Comparison of ENCODE assay signal across 9 cellular contexts in the genomic region with DNA sequence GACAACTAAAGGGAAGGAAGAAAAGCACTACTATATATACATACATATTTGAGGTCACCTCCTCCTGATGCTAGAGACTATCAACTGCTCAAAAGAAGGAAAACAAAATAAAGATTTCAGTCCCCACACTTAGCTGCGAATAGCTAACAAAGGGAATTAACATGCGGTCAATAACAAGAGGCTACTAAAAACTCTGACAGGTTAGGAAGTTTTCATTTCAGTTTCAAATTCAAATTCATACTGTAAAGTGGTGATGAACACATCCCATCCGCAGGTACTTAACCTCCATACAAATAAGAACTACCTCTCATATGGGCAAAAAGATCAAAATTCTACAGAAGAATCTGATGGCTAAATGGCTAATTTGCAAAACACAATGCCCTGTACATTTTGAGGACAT.
A peak's percentile ranks its signal among the peaks of the same experiment; 100 is the strongest.
DNase-seq lines count a peak whose midpoint lies in the region; ATAC-seq, FAIRE-seq and TF ChIP-seq lines count a peak whose summit lies in the region.
"Had no signal": no experiment of that assay in that cellular context is flagged by ENCODE, and none has a peak within 500 bp of the region (broad histone marks: within the 10 kb centered on the region; RNA-seq: fewer than 3 reads in every experiment).

No MANE protein-coding gene starts in this region.

- no peak for FAIRE-seq in H54 (lab: Jason Lieb, UNC)
- FAIRE-seq: TTC549 had no signal

- H3K9me3 ChIP-seq in neuron (ENCODE audit: low read length), result no peaks in the 10 kb centered on the region

- H3K4me3 ChIP-seq in GM06990 (replicated peaks; ENCODE audit: low read depth, low read length) (peak overlapping the region; percentile 93), neuron (ENCODE audit: low read length) (peak overlapping the region; percentile 75)

- H3K27ac Mint-ChIP-seq in effector memory CD8-positive, alpha-beta T cell, result peak overlapping the region; percentile 94 to 98

- peak overlapping the region; percentile 94 to 98 for H3K4me3 Mint-ChIP-seq in effector memory CD8-positive, alpha-beta T cell

- DNase-seq in GM06990 (ENCODE audit: extremely low read depth, insufficient read length) (no peak), OCI-M1 (lab: John Stamatoyannopoulos, UW) (peak; percentile 11), H54 (ENCODE audit: insufficient read length, low spot score) (no peak)
- no peak for DNase-seq in effector memory CD8-positive, alpha-beta T cell

- peaks cover 28% of the 10 kb centered on the region for H3K36me3 Mint-ChIP-seq in effector memory CD8-positive, alpha-beta T cell (ENCODE audit: insufficient read depth)

- H3K27me3 Mint-ChIP-seq in effector memory CD8-positive, alpha-beta T cell, result no peaks in the 10 kb centered on the region

- H3K27me3 ChIP-seq in GM06990 (replicated peaks; ENCODE audit: control insufficient read depth, insufficient read depth, low read length), result no peaks in the 10 kb centered on the region
- H3K27me3 ChIP-seq in neuron (ENCODE audit: insufficient read depth, low read length), result no peaks in the 10 kb centered on the region

- H3K4me1 Mint-ChIP-seq in effector memory CD8-positive, alpha-beta T cell (ENCODE audit: low read depth in 2 of 2), result peaks cover 40 to 47% of the 10 kb centered on the region in 2 donors

- no peak for ATAC-seq in effector memory CD8-positive, alpha-beta T cell (replicated peaks)
- ATAC-seq in HG03520 (IDR thresholded peaks at IDR 0.05; ENCODE audit: unreplicated experiment) (no peak), GM18867 (IDR thresholded peaks at IDR 0.05; ENCODE audit: unreplicated experiment) (no peak), HG03354 (IDR thresholded peaks at IDR 0.05; ENCODE audit: poor library complexity, severe bottlenecking, unreplicated experiment) (no peak)

- no peaks in the 10 kb centered on the region for H3K9me3 Mint-ChIP-seq in effector memory CD8-positive, alpha-beta T cell

- H3K36me3 ChIP-seq in GM06990 (ENCODE audit: control insufficient read depth, insufficient read depth, low read length) (peaks cover 3% of the 10 kb centered on the region), neuron (ENCODE audit: insufficient read depth, low read length) (peaks cover 13% of the 10 kb centered on the region)

- no peak for TF ChIP-seq CTCF in GM06990 (IDR thresholded peaks at IDR 0.05; ENCODE audit: insufficient read depth, low read length, poor library complexity, severe bottlenecking)

- TF ChIP-seq POLR2A in H54 (IDR thresholded peaks at IDR 0.05; ENCODE audit: low read depth, low read length), result no peak

- H3K4me1 ChIP-seq in neuron (ENCODE audit: insufficient read depth, low read length), result peaks cover 32% of the 10 kb centered on the region

- no peak overlapping the region for H2AFZ ChIP-seq in neuron (ENCODE audit: low read depth, low read length)
